8 cellular contexts compared by ENCODE assay signal in genomic region chr20:37528442-37529213, GRCh38. TPM values are rescaled to one million over a fixed set of nuclear protein-coding genes. Genes with fewer than 3 reads are reported as not detected.
DNase-seq lines count a peak whose midpoint lies in the region; ATAC-seq and TF ChIP-seq lines count a peak whose summit lies in the region.

No MANE protein-coding gene starts in this region.

- 48% methylated on average over 10 of the region's 10 CpGs for WGBS in SK-N-SH (ENCODE audit: low lambda C conversion rate)
- WGBS in sigmoid colon, 2 donors = 46 to 52% methylated on average over 10 of the region's 10 CpGs

- TF ChIP-seq CTCF in SK-N-SH (IDR thresholded peaks at IDR 0.05) = no peak
- no peak for TF ChIP-seq CTCF in fibroblast of lung (conservative IDR thresholded peaks at IDR 0.05 in 1 of 2, IDR thresholded peaks at IDR 0.05 in 1 of 2; ENCODE audit: low read depth in 1 of 2, low read length in 2 of 2)
- TF ChIP-seq CTCF in sigmoid colon (IDR thresholded peaks at IDR 0.05) = no peak

- H3K9me2 ChIP-seq in SK-N-SH = no peaks in the 10 kb centered on the region

- H3K36me3 ChIP-seq in SK-N-SH (replicated peaks in 1 of 2; ENCODE audit: control insufficient read depth in 1 of 2, insufficient read depth in 2 of 2, low read length in 1 of 2) (peaks cover 4% of the 10 kb centered on the region in 2 experiments), fibroblast of lung (ENCODE audit: control insufficient read depth, insufficient read depth, low read length) (no peaks in the 10 kb centered on the region), sigmoid colon (no peaks in the 10 kb centered on the region)

- H4K20me1 ChIP-seq in SK-N-SH (ENCODE audit: insufficient read depth) (peaks cover 32% of the 10 kb centered on the region), fibroblast of lung (ENCODE audit: control insufficient read depth, extremely low read depth, insufficient read depth, low read length) (peaks cover 2% of the 10 kb centered on the region)

- intact Hi-C loops in sigmoid colon (cut with DNase I) = loop anchor here (2.0 to 5.0 kb wide), 3 partner anchors 122 to 254 kb away; no protein-coding TSS in a partner anchor
- intact Hi-C loops in posterior cingulate gyrus (cut with DNase I) = loop anchor here (5.0 kb wide), 1 partner anchor 351 kb away; the partner anchor contains the start of genes MROH8 and RPN2

- H3K27me3 ChIP-seq in SK-N-SH (ENCODE audit: insufficient read depth) = no peaks in the 10 kb centered on the region
- H3K27me3 ChIP-seq in fibroblast of lung (ENCODE audit: control insufficient read depth, insufficient read depth, low read length) = no peaks in the 10 kb centered on the region
- H3K27me3 ChIP-seq in sigmoid colon = no peaks in the 10 kb centered on the region

- POLR2A ChIA-PET in SK-N-SH (lab: Yijun Ruan, JAX) = no interaction called here

- CTCF ChIA-PET in SK-N-SH (lab: Yijun Ruan, JAX) = interaction anchor here (0.8 to 12.5 kb wide), 6 partner anchors 10 to 334 kb away, joined by 3 to 280 read pairs (median 4); no protein-coding TSS in a partner anchor

- H3K4me3 ChIP-seq in SK-N-SH (ENCODE audit: low read depth in 2 of 2, low read length in 1 of 2) (peak overlapping the region; percentile 77 to 99), fibroblast of lung (replicated peaks in 1 of 4; ENCODE audit: control extremely low read depth in 1 of 4, insufficient read depth in 1 of 4, low read depth in 3 of 4, low read length in 4 of 4) (peak overlapping the region; percentile 70 to 99 (median 84)), sigmoid colon (peak overlapping the region; percentile 95 to 99 (median 98))

- H3K4me1 ChIP-seq in SK-N-SH (ENCODE audit: control insufficient read depth in 1 of 2, insufficient read depth in 2 of 2, low read depth in 1 of 2, low read length in 1 of 2) = peaks cover 15 to 36% of the 10 kb centered on the region in 2 experiments; a peak in 2 of 4 replicates
- peaks cover 10% of the 10 kb centered on the region for H3K4me1 ChIP-seq in fibroblast of lung (ENCODE audit: control insufficient read depth, extremely low read depth, insufficient read depth, low read length)
- peaks cover 0 to 39% (median 33%) of the 10 kb centered on the region in 4 donors for H3K4me1 ChIP-seq in sigmoid colon

- DNase-seq in SK-N-SH = no peak
- DNase-seq in fibroblast of lung (ENCODE audit: low read depth in 2 of 2) = peak in 1 of 2 donors; percentile 41
- DNase-seq in sigmoid colon = no peak
- no peak for DNase-seq in posterior cingulate gyrus
- no peak for DNase-seq in ACHN
- no peak for DNase-seq in NCI-H2171 (lab: John Stamatoyannopoulos, UW)

- peaks cover 43% of the 10 kb centered on the region for H3K79me2 ChIP-seq in SK-N-SH (ENCODE audit: insufficient read depth)
- peaks cover 40% of the 10 kb centered on the region for H3K79me2 ChIP-seq in fibroblast of lung (ENCODE audit: control insufficient read depth, insufficient read depth, low read length)

- H2AFZ ChIP-seq in SK-N-SH (ENCODE audit: low read depth) (peak overlapping the region; percentile 80), fibroblast of lung (ENCODE audit: low read length) (no peak overlapping the region)

- H3K9ac ChIP-seq in SK-N-SH (peak overlapping the region; percentile 93), fibroblast of lung (ENCODE audit: insufficient read depth, low read length) (peak overlapping the region; percentile 92)

- peak overlapping the region; percentile 98 for H3K4me2 ChIP-seq in SK-N-SH
- H3K4me2 ChIP-seq in fibroblast of lung (ENCODE audit: extremely low read depth, insufficient read depth, low read length) = peak overlapping the region; percentile 70

- TF ChIP-seq EP300 in SK-N-SH (IDR thresholded peaks at IDR 0.05; ENCODE audit: borderline replicate concordance in 1 of 2, low read depth in 1 of 2, low read length in 1 of 2) = no peak
- TF ChIP-seq EP300 in sigmoid colon (IDR thresholded peaks at IDR 0.05) = no peak

- in situ Hi-C loops in ACHN (cut with HindIII; ENCODE audit: low pct_ligation_motif_present, low pct_unique_long_range_greater_than_20kb, low sequenced_read_pairs) = no loop called here

- H3K9me3 ChIP-seq in SK-N-SH (no peaks in the 10 kb centered on the region), fibroblast of lung (ENCODE audit: control insufficient read depth, insufficient read depth, low read depth, low read length) (no peaks in the 10 kb centered on the region), sigmoid colon (no peaks in the 10 kb centered on the region)

- no peaks in the 10 kb centered on the region for H3F3A ChIP-seq in SK-N-SH (replicated peaks; ENCODE audit: insufficient read depth)

- ATAC-seq in GM21528 (IDR thresholded peaks at IDR 0.05; ENCODE audit: low FRiP score, unreplicated experiment) (peak; percentile 4), GM19035 (IDR thresholded peaks at IDR 0.05; ENCODE audit: unreplicated experiment) (no peak)

- TF ChIP-seq POLR2A in sigmoid colon (IDR thresholded peaks at IDR 0.05) = no peak

- no peak for TF ChIP-seq RAD21 in SK-N-SH (IDR thresholded peaks at IDR 0.05; ENCODE audit: low read length)

- H3K27ac ChIP-seq in SK-N-SH (ENCODE audit: low read depth in 2 of 2, low read length in 1 of 2) (peak overlapping the region; percentile 80 to 98; a peak in 3 of 4 replicates), fibroblast of lung (ENCODE audit: insufficient read depth, low read length) (peak overlapping the region; percentile 94), sigmoid colon (peak overlapping the region; percentile 92 to 99 (median 97))

TF ChIP-seq in SK-N-SH, 30 proteins besides CTCF, POLR2A, EP300 and RAD21 (continues in another document):
- TF ChIP-seq FOXM1 (IDR thresholded peaks at IDR 0.05; ENCODE audit: low read depth) (no peak), TEAD4 (IDR thresholded peaks at IDR 0.05; ENCODE audit: borderline replicate concordance, insufficient read depth) (no peak), POLR2AphosphoS5 (IDR thresholded peaks at IDR 0.05; ENCODE audit: low read depth, low read length) (no peak), FOSL2 (IDR thresholded peaks at IDR 0.05; ENCODE audit: borderline replicate concordance, low read depth) (no peak), GABPA (IDR thresholded peaks at IDR 0.05; ENCODE audit: low read depth) (no peak), CHD2 (IDR thresholded peaks at IDR 0.05; ENCODE audit: low read length, partially characterized antibody) (no peak), MXI1 (IDR thresholded peaks at IDR 0.05; ENCODE audit: low read depth, low read length) (no peak), GATA2 (CRISPR knock-in tag; IDR thresholded peaks at IDR 0.05) (no peak), RFX5 (IDR thresholded peaks at IDR 0.05; ENCODE audit: low read length) (no peak), RXRA (IDR thresholded peaks at IDR 0.05; ENCODE audit: borderline replicate concordance, low read depth) (no peak), FOXJ3 (CRISPR knock-in tag; IDR thresholded peaks at IDR 0.05) (no peak), ELF1 (IDR thresholded peaks at IDR 0.05) (no peak), EZH2phosphoT487 (IDR thresholded peaks at IDR 0.05; ENCODE audit: borderline replicate concordance, low read depth) (no peak), JUND (IDR thresholded peaks at IDR 0.05) (no peak), SMC3 (IDR thresholded peaks at IDR 0.05; ENCODE audit: low read depth, low read length) (no peak), REST (IDR thresholded peaks at IDR 0.05; ENCODE audit: low read depth, low read length) (no peak), NRF1 (IDR thresholded peaks at IDR 0.05; ENCODE audit: low read depth, low read length) (no peak), TCF12 (IDR thresholded peaks at IDR 0.05) (no peak)

RNA-seq across cellular contexts. Expression of gene BLCAP, which starts 1.0 kb away (rescaled TPM):
- polyA plus RNA-seq in SK-N-SH (2012; rRNA removed) (55.8 and 73.0 TPM in 2 replicates), fibroblast of lung (76.7 and 83.1 TPM in 2 replicates), sigmoid colon (10 to 100 TPM; 40.2 to 68.7 (median 56.5) TPM)
- 65.8 and 66.6 TPM in 2 replicates for polyA plus RNA-seq in SK-N-SH (2012; cell fraction: cytosol; rRNA removed)
- 63.3 and 67.3 TPM in 2 replicates for polyA plus RNA-seq in SK-N-SH (2012; cell fraction: nucleus; rRNA removed)
- total RNA-seq in fibroblast of lung (19.3 and 31.0 TPM in 2 replicates), sigmoid colon (10 to 100 TPM; 53.1 to 68.1 (median 57.1) TPM)
- polyA plus RNA-seq in fibroblast of lung (2012) = 42.8 and 45.3 TPM in 2 replicates
- 79.0 and 91.3 TPM in 2 replicates for polyA minus RNA-seq in fibroblast of lung (ENCODE audit: low replicate concordance)

RNA-seq across cellular contexts. Expression of gene NNAT, which starts 7.6 kb away (rescaled TPM):
- polyA plus RNA-seq in SK-N-SH (2012; rRNA removed) (6.7 and 11.3 TPM in 2 replicates), fibroblast of lung (0.74 and 2.4 TPM in 2 replicates), sigmoid colon (10 to 100 TPM in 1 of 3 donors, 1 to 10 TPM in 1, not detected in 1; 7.8 to 20.8 TPM)
- 6.6 and 13.1 TPM in 2 replicates for polyA plus RNA-seq in SK-N-SH (2012; cell fraction: cytosol; rRNA removed)
- polyA plus RNA-seq in SK-N-SH (2012; cell fraction: nucleus; rRNA removed) = 2.4 and 3.1 TPM in 2 replicates
- total RNA-seq in fibroblast of lung (0.26 and 0.83 TPM in 2 replicates), sigmoid colon (100 to 1,000 TPM in 2 of 4 donors, 10 to 100 TPM in 2; 82.8 to 125 (median 97.2) TPM)
- 0.66 and 3.9 TPM in 2 replicates for polyA plus RNA-seq in fibroblast of lung (2012)
- 0.33 TPM in 1 of 2 replicates, not detected in the other for polyA minus RNA-seq in fibroblast of lung (ENCODE audit: low replicate concordance)
